ENCODE assay signal across 9 cellular contexts in the genomic region with DNA sequence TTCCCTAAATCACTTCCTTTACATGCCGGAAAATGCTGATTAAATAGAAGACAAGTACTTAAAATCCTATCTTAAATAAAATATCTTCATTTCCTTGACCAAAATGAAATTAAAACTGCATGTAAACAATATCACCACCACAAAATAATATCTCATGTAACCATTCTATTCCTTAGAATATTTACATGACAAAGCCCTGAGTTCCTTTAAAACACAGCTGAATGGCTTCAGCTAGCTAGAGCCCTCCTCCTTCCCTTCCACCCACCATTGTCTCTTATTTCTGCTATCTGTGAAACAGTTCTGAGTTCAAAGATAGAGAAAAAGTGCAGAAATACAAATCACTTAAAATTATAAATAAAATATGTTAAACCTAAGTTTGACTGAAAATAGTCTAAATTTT.
DNase-seq lines count a peak whose midpoint lies in the region; ATAC-seq, FAIRE-seq and TF ChIP-seq lines count a peak whose summit lies in the region.
"Had no signal": no experiment of that assay in that cellular context is flagged by ENCODE, and none has a peak within 500 bp of the region (broad histone marks: within the 10 kb centered on the region; RNA-seq: fewer than 3 reads in every experiment).

No MANE protein-coding gene starts in this region.

- H3K27ac ChIP-seq in OCI-LY1 (ENCODE audit: low read depth, low read length, poor library complexity, severe bottlenecking) (peak overlapping the region; percentile 85), gastrocnemius medialis (peak overlapping the region; percentile 85 to 93 (median 91))

- H3K9me3 ChIP-seq in OCI-LY1 (ENCODE audit: low read length) (no peaks in the 10 kb centered on the region; the same call in 1 of the 2 replicates), gastrocnemius medialis (no peaks in the 10 kb centered on the region)
- H3K9me3 ChIP-seq: pancreas had no signal

- H3K36me3 ChIP-seq in GM06990 (ENCODE audit: control insufficient read depth, insufficient read depth, low read length) (no peaks in the 10 kb centered on the region), OCI-LY1 (ENCODE audit: insufficient read depth, low read length) (peaks cover 4% of the 10 kb centered on the region), gastrocnemius medialis (no peaks in the 10 kb centered on the region)
- H3K36me3 ChIP-seq: pancreas had no signal

- no peak for TF ChIP-seq CTCF in GM06990 (IDR thresholded peaks at IDR 0.05; ENCODE audit: insufficient read depth, low read length, poor library complexity, severe bottlenecking)
- no peak for TF ChIP-seq CTCF in OCI-LY1 (IDR thresholded peaks at IDR 0.05; ENCODE audit: low read length)
- TF ChIP-seq CTCF in gastrocnemius medialis (IDR thresholded peaks at IDR 0.05 in 4 of 5, conservative IDR thresholded peaks at IDR 0.05 in 1 of 5) = no peak

- no peaks in the 10 kb centered on the region for H4K20me1 ChIP-seq in OCI-LY1 (ENCODE audit: insufficient read depth, low read length)

- no peaks in the 10 kb centered on the region for H3K9me2 ChIP-seq in OCI-LY1 (ENCODE audit: low read depth, low read length)

- H2AFZ ChIP-seq in OCI-LY1 (ENCODE audit: low read length) = no peak overlapping the region

- no peaks in the 10 kb centered on the region for H3K27me3 ChIP-seq in GM06990 (replicated peaks; ENCODE audit: control insufficient read depth, insufficient read depth, low read length)
- H3K27me3 ChIP-seq in OCI-LY1 (ENCODE audit: insufficient read depth, low read length) = no peaks in the 10 kb centered on the region
- no peaks in the 10 kb centered on the region for H3K27me3 ChIP-seq in gastrocnemius medialis
- H3K27me3 ChIP-seq: pancreas had no signal

- peak overlapping the region; percentile 90 for H3K4me2 ChIP-seq in OCI-LY1 (ENCODE audit: low read length)

- DNase-seq in GM06990 (ENCODE audit: extremely low read depth, insufficient read length) (no peak), gastrocnemius medialis (no peak), NCI-H2107 treated with DMSO at 0.1 percent for 48 hours (lab: John Stamatoyannopoulos, UW; ENCODE audit: unreplicated experiment) (no peak)
- DNase-seq in stimulated activated naive CD4-positive, alpha-beta T cell treated with Interleukin-2 at 50 U/mL for 16 hours (lab: John Stamatoyannopoulos, UW) = no peak
- DNase-seq: cortex of kidney, pancreas had no signal

- intact Hi-C loops in gastrocnemius medialis (cut with DNase I; ENCODE audit: low total_unique reads) = no loop called here

- in situ Hi-C loops in gastrocnemius medialis (cut with MboI; ENCODE audit: low sequenced_read_pairs in 4 of 4) = loop anchor here in 2 of 4 donors (10.0 to 25.0 kb wide), 2 partner anchors 95 to 103 kb away; a partner anchor contains a TSS

- FAIRE-seq in colon (lab: Jason Lieb, UNC) = peak; percentile 55
- FAIRE-seq: pancreas had no signal

- H3K4me1 ChIP-seq in OCI-LY1 (ENCODE audit: insufficient read depth, low read length, severe bottlenecking) (peaks cover 69% of the 10 kb centered on the region), gastrocnemius medialis (peaks cover 72 to 76% of the 10 kb centered on the region in 2 donors)

- no peak overlapping the region for H3K9ac ChIP-seq in OCI-LY1 (ENCODE audit: low read length)

- H3F3A ChIP-seq in OCI-LY1 (ENCODE audit: insufficient read depth, low read length) = no peaks in the 10 kb centered on the region

- H3K4me3 ChIP-seq in GM06990 (replicated peaks; ENCODE audit: low read depth, low read length) (peak overlapping the region; percentile 47), OCI-LY1 (ENCODE audit: low read depth, low read length, poor library complexity, severe bottlenecking) (no peak overlapping the region), gastrocnemius medialis (peak overlapping the region in 1 of 4 donors; percentile 26)
- H3K4me3 ChIP-seq: pancreas had no signal

- no peak for ATAC-seq in gastrocnemius medialis
- ATAC-seq in GM21423 (IDR thresholded peaks at IDR 0.05; ENCODE audit: unreplicated experiment) = no peak
- ATAC-seq: pancreas had no signal

- H3K79me2 ChIP-seq in OCI-LY1 (ENCODE audit: insufficient read depth, low read length) = peaks cover 10% of the 10 kb centered on the region; the same call in 1 of the 2 replicates

- no peak for TF ChIP-seq POLR2A in gastrocnemius medialis (IDR thresholded peaks at IDR 0.05)
